ENCODE assay signal across 12 cellular contexts in genomic region chr17:76120658-76121008, GRCh38. TPM values are rescaled to one million over a fixed set of nuclear protein-coding genes. Genes with fewer than 3 reads are reported as not detected.
DNase-seq lines count a peak whose midpoint lies in the region; ATAC-seq lines count a peak whose summit lies in the region.
"Had no signal": no experiment of that assay in that cellular context is flagged by ENCODE, and none has a peak within 500 bp of the region (broad histone marks: within the 10 kb centered on the region; RNA-seq: fewer than 3 reads in every experiment).

No MANE protein-coding gene starts in this region.

- peak overlapping the region; percentile 88 for H4K8ac ChIP-seq in mesenchymal stem cell (ENCODE audit: low read length)

- H3K23ac ChIP-seq in mesenchymal stem cell (ENCODE audit: low read length in 2 of 2), result no peak overlapping the region

- no peak overlapping the region for H3K14ac ChIP-seq in mesenchymal stem cell (ENCODE audit: low read length in 2 of 2)

- no peak overlapping the region for H3K4ac ChIP-seq in mesenchymal stem cell (ENCODE audit: low read depth in 1 of 2, low read length in 2 of 2)

- no peak overlapping the region for H2BK120ac ChIP-seq in mesenchymal stem cell (ENCODE audit: low read depth, low read length)

- no peaks in the 10 kb centered on the region for H3K27me3 Mint-ChIP-seq in activated CD4-positive, alpha-beta T cell treated with anti-CD3 and anti-CD28 coated beads, Interleukin-2, amount 10 ng/mL, durations not matched to agents 24 days and 14 days
- H3K27me3 Mint-ChIP-seq: type B pancreatic cell had no signal

- H3K4me3 Mint-ChIP-seq in activated CD4-positive, alpha-beta T cell treated with anti-CD3 and anti-CD28 coated beads, Interleukin-2, amount 10 ng/mL, durations not matched to agents 24 days and 14 days, result no peak overlapping the region
- H3K4me3 Mint-ChIP-seq: activated B cell treated with CpG ODN at 0.5 μM for 24 hours, type B pancreatic cell had no signal

- H3K36me3 Mint-ChIP-seq in activated CD4-positive, alpha-beta T cell treated with anti-CD3 and anti-CD28 coated beads, Interleukin-2, amount 10 ng/mL, durations not matched to agents 24 days and 14 days (ENCODE audit: low read depth), result no peaks in the 10 kb centered on the region
- H3K36me3 Mint-ChIP-seq: type B pancreatic cell had no signal

- no peak overlapping the region for H2BK15ac ChIP-seq in mesenchymal stem cell (ENCODE audit: low read depth, poor library complexity, severe bottlenecking)

- H2AK5ac ChIP-seq in mesenchymal stem cell (ENCODE audit: low read length, severe bottlenecking), result no peak overlapping the region

- peaks cover 0 to 28% of the 10 kb centered on the region in 2 experiments for H3K27me3 ChIP-seq in mesenchymal stem cell (ENCODE audit: control insufficient read depth in 1 of 2, insufficient read depth in 1 of 2, low read length in 2 of 2)
- H3K27me3 ChIP-seq: SJSA1 had no signal

- peaks cover 11% of the 10 kb centered on the region for H3K4me1 Mint-ChIP-seq in activated CD4-positive, alpha-beta T cell treated with anti-CD3 and anti-CD28 coated beads, Interleukin-2, amount 10 ng/mL, durations not matched to agents 24 days and 14 days

- H3K4me1 ChIP-seq in mesenchymal stem cell (ENCODE audit: control insufficient read depth, insufficient read depth, low read depth, low read length), result peaks cover 16% of the 10 kb centered on the region

- H2BK5ac ChIP-seq in mesenchymal stem cell (ENCODE audit: low read depth, low read length, poor library complexity, severe bottlenecking), result no peak overlapping the region

- no peak overlapping the region for H3K4me3 ChIP-seq in mesenchymal stem cell (ENCODE audit: insufficient read depth in 1 of 2, low read depth in 1 of 2, low read length in 2 of 2)
- H3K4me3 ChIP-seq: SJSA1 had no signal

- WGBS in mesenchymal stem cell, result 79% methylated on average over 5 of the region's 5 CpGs

- H2AFZ ChIP-seq in mesenchymal stem cell (ENCODE audit: low read depth, low read length), result no peak overlapping the region

- no peak for ATAC-seq in HG02981 (IDR thresholded peaks at IDR 0.05; ENCODE audit: unreplicated experiment)

- no peak overlapping the region for H3K4me2 ChIP-seq in mesenchymal stem cell (ENCODE audit: low read length, poor library complexity, severe bottlenecking)

- H3K27ac ChIP-seq in mesenchymal stem cell (ENCODE audit: low read length, poor library complexity, severe bottlenecking), result no peak overlapping the region
- H3K27ac ChIP-seq: SJSA1 had no signal

- peak overlapping the region in 1 of 2 experiments; percentile 12 for H2BK12ac ChIP-seq in mesenchymal stem cell (ENCODE audit: low read length in 2 of 2)

- no peaks in the 10 kb centered on the region for H3K79me1 ChIP-seq in mesenchymal stem cell (replicated peaks; ENCODE audit: low read length, poor library complexity, severe bottlenecking)

- DNase-seq in activated CD4-positive, alpha-beta T cell treated with anti-CD3 and anti-CD28 coated beads, Interleukin-2, amount 10 ng/mL, durations not matched to agents 24 days and 14 days, result no peak
- no peak for DNase-seq in activated CD4-positive, alpha-beta T cell treated with anti-CD3 and anti-CD28 coated beads for 48 hours
- no peak for DNase-seq in mesenchymal stem cell
- DNase-seq: central memory CD4-positive, alpha-beta T cell; left ventricle myocardium superior; spleen had no signal

- no peaks in the 10 kb centered on the region for H3K36me3 ChIP-seq in mesenchymal stem cell (ENCODE audit: control insufficient read depth in 1 of 2, insufficient read depth in 2 of 2, low read depth in 1 of 2, low read length in 2 of 2)
- H3K36me3 ChIP-seq: SJSA1, spleen had no signal

- no peak overlapping the region for H4K91ac ChIP-seq in mesenchymal stem cell (ENCODE audit: low read length)

- H3K9me3 Mint-ChIP-seq in activated CD4-positive, alpha-beta T cell treated with anti-CD3 and anti-CD28 coated beads, Interleukin-2, amount 10 ng/mL, durations not matched to agents 24 days and 14 days, result no peaks in the 10 kb centered on the region
- H3K9me3 Mint-ChIP-seq: activated B cell treated with CpG ODN at 0.5 μM for 24 hours, type B pancreatic cell had no signal

- no peak overlapping the region for H3K9ac ChIP-seq in mesenchymal stem cell (ENCODE audit: low read length)

- H3K9me3 ChIP-seq in mesenchymal stem cell (ENCODE audit: control insufficient read depth, low read length), result no peaks in the 10 kb centered on the region
- H3K9me3 ChIP-seq: SJSA1, spleen had no signal

- intact Hi-C loops in activated CD4-positive, alpha-beta T cell treated with anti-CD3 and anti-CD28 coated beads, Interleukin-2, amount 10 ng/mL, durations not matched to agents 24 days and 14 days (cut with micrococcal nuclease), result loop anchor here (1.0 to 5.0 kb wide), 4 partner anchors 60 to 177 kb away; no protein-coding TSS in a partner anchor

- H3K18ac ChIP-seq in mesenchymal stem cell (ENCODE audit: low read depth in 1 of 2, low read length in 2 of 2), result no peak overlapping the region

- peak overlapping the region; percentile 57 for H3K27ac Mint-ChIP-seq in activated CD4-positive, alpha-beta T cell treated with anti-CD3 and anti-CD28 coated beads, Interleukin-2, amount 10 ng/mL, durations not matched to agents 24 days and 14 days
- H3K27ac Mint-ChIP-seq: activated B cell treated with CpG ODN at 0.5 μM for 24 hours, type B pancreatic cell had no signal

RNA-seq across cellular contexts. Expression of gene EXOC7, which starts 17.0 kb away (rescaled TPM):
- 104 and 108 TPM in 2 replicates for total RNA-seq in activated CD4-positive, alpha-beta T cell treated with anti-CD3 and anti-CD28 coated beads, Interleukin-2, amount 10 ng/mL, durations not matched to agents 24 days and 14 days
- 87.1 TPM for polyA plus RNA-seq in mesenchymal stem cell (2013, experiment 1 of 2)
- polyA plus RNA-seq in mesenchymal stem cell (2013, experiment 2 of 2), result 86.9 TPM

RNA-seq across cellular contexts. Expression of gene FOXJ1, which starts 20.4 kb away (rescaled TPM):
- 0.07 and 0.35 TPM in 2 replicates for total RNA-seq in activated CD4-positive, alpha-beta T cell treated with anti-CD3 and anti-CD28 coated beads, Interleukin-2, amount 10 ng/mL, durations not matched to agents 24 days and 14 days
- not detected for polyA plus RNA-seq in mesenchymal stem cell (2013, experiment 1 of 2)
- polyA plus RNA-seq in mesenchymal stem cell (2013, experiment 2 of 2), result not detected
- total RNA-seq: left ventricle myocardium superior, M059J, SJSA1 had no signal

RNA-seq across cellular contexts. Expression of gene ZACN, which starts 41.7 kb away (rescaled TPM):
- 4.1 TPM in 2 replicates for total RNA-seq in activated CD4-positive, alpha-beta T cell treated with anti-CD3 and anti-CD28 coated beads, Interleukin-2, amount 10 ng/mL, durations not matched to agents 24 days and 14 days
- 0.03 TPM for polyA plus RNA-seq in mesenchymal stem cell (2013, experiment 1 of 2)
- polyA plus RNA-seq in mesenchymal stem cell (2013, experiment 2 of 2), result not detected
- total RNA-seq: epithelial cell of proximal tubule, left ventricle myocardium superior, SJSA1 had no signal

RNA-seq across cellular contexts. Expression of gene GALR2, which starts 46.1 kb away (rescaled TPM):
- total RNA-seq in activated CD4-positive, alpha-beta T cell treated with anti-CD3 and anti-CD28 coated beads, Interleukin-2, amount 10 ng/mL, durations not matched to agents 24 days and 14 days, result 2.3 and 2.7 TPM in 2 replicates
- 0.12 TPM for polyA plus RNA-seq in mesenchymal stem cell (2013, experiment 1 of 2)
- polyA plus RNA-seq in mesenchymal stem cell (2013, experiment 2 of 2), result 0.11 TPM
- total RNA-seq: left ventricle myocardium superior had no signal

RNA-seq across cellular contexts. Expression of gene SRP68, which starts 48.3 kb away (rescaled TPM):
- 169 and 170 TPM in 2 replicates for total RNA-seq in activated CD4-positive, alpha-beta T cell treated with anti-CD3 and anti-CD28 coated beads, Interleukin-2, amount 10 ng/mL, durations not matched to agents 24 days and 14 days
- polyA plus RNA-seq in mesenchymal stem cell (2013, experiment 1 of 2), result 56.0 TPM
- polyA plus RNA-seq in mesenchymal stem cell (2013, experiment 2 of 2), result 57.0 TPM
